In genomic region chr9:72041775-72042194, GRCh38 we compare ENCODE assay signal across 9 cellular contexts. TPM values are rescaled to one million over a fixed set of nuclear protein-coding genes. Genes with fewer than 3 reads are reported as not detected.
DNase-seq lines count a peak whose midpoint lies in the region; ATAC-seq, FAIRE-seq and TF ChIP-seq lines count a peak whose summit lies in the region.
"Had no signal": no experiment of that assay in that cellular context is flagged by ENCODE, and none has a peak within 500 bp of the region (broad histone marks: within the 10 kb centered on the region; RNA-seq: fewer than 3 reads in every experiment).

No MANE protein-coding gene starts in this region.

- no peak for FAIRE-seq in GM12878 (lab: Jason Lieb, UNC)
- no peak for FAIRE-seq in HepG2 (lab: Jason Lieb, UNC)

- peak overlapping the region; percentile 16; the same call in 1 of the 2 replicates for H3K27ac ChIP-seq in BLaER1
- H3K27ac ChIP-seq in GM12878 (ENCODE audit: control insufficient read depth, insufficient read depth), result no peak overlapping the region
- no peak overlapping the region for H3K27ac ChIP-seq in HepG2 (ENCODE audit: extremely low read length, insufficient read depth, low read length)
- H3K27ac ChIP-seq in OCI-LY7 (ENCODE audit: low read depth, low read length, poor library complexity, severe bottlenecking), result no peak overlapping the region

- TF ChIP-seq CTCF in GM12878 (IDR thresholded peaks at IDR 0.05 in 2 of 3, conservative IDR thresholded peaks at IDR 0.05 in 1 of 3; ENCODE audit: control insufficient read depth in 2 of 3, extremely low read depth in 1 of 3, insufficient read depth in 1 of 3, low read depth in 3 of 3, low read length in 3 of 3) (no peak), HepG2 (CRISPR knock-in tag; IDR thresholded peaks at IDR 0.05) (no peak), mucosa of descending colon (IDR thresholded peaks at IDR 0.05) (no peak), OCI-LY7 (conservative IDR thresholded peaks at IDR 0.05; ENCODE audit: low read length) (no peak)

- H3K9ac ChIP-seq in BLaER1 (no peak overlapping the region), GM12878 (ENCODE audit: control insufficient read depth, insufficient read depth, low read length) (no peak overlapping the region), HepG2 (ENCODE audit: insufficient read depth, low read depth, low read length) (no peak overlapping the region)

- H3K4me1 ChIP-seq in BLaER1 (peaks cover 44% of the 10 kb centered on the region), GM12878 (ENCODE audit: control insufficient read depth, insufficient read depth, low read length) (no peaks in the 10 kb centered on the region; the same call in 1 of the 2 replicates), HepG2 (ENCODE audit: insufficient read depth, low read length) (peaks cover 48% of the 10 kb centered on the region), mucosa of descending colon (ENCODE audit: low read depth) (no peaks in the 10 kb centered on the region), OCI-LY7 (ENCODE audit: insufficient read depth, low read length, poor library complexity, severe bottlenecking) (no peaks in the 10 kb centered on the region)

- intact Hi-C loops in GM12878 (cut with micrococcal nuclease; ENCODE audit: unreplicated experiment), result no loop called here
- intact Hi-C loops in HepG2 (cut with micrococcal nuclease; ENCODE audit: unreplicated experiment), result no loop called here
- intact Hi-C loops in mucosa of descending colon (cut with DNase I, micrococcal nuclease), result no loop called here
- intact Hi-C loops in OCI-LY7 (cut with micrococcal nuclease; ENCODE audit: unreplicated experiment), result no loop called here

- TF ChIP-seq POLR2A in GM12878 (IDR thresholded peaks at IDR 0.05; ENCODE audit: low read depth, low read length) (no peak), HepG2 (IDR thresholded peaks at IDR 0.05; ENCODE audit: insufficient read depth in 1 of 2, low read depth in 2 of 2, low read length in 2 of 2) (no peak)

- BruUV-seq in GM12878 (replicated peaks; lab: Mats Ljungman, UMichigan), result no TSS peak
- no TSS peak for BruUV-seq in HepG2 (replicated peaks; lab: Mats Ljungman, UMichigan)
- no TSS peak for BruUV-seq in OCI-LY7 (replicated peaks; lab: Mats Ljungman, UMichigan)

- H3K4me3 ChIP-seq in BLaER1, result no peak overlapping the region
- no peak overlapping the region for H3K4me3 ChIP-seq in GM12878
- H3K4me3 ChIP-seq in HepG2 (replicated peaks in 1 of 3; ENCODE audit: insufficient read depth in 1 of 3, low read depth in 2 of 3, low read length in 3 of 3), result no peak overlapping the region
- H3K4me3 ChIP-seq in mucosa of descending colon, result no peak overlapping the region
- H3K4me3 ChIP-seq in OCI-LY7 (ENCODE audit: low read depth, low read length, poor library complexity, severe bottlenecking), result no peak overlapping the region

- peak; percentile 60 for DNase-seq in HPDE6-E6E7 (ENCODE audit: extremely low spot score)
- DNase-seq in GM12878 (ENCODE audit: low read depth, low spot score), result peak; percentile 1
- DNase-seq in HepG2 (ENCODE audit: low spot score), result no peak
- DNase-seq in putamen (ENCODE audit: low spot score), result no peak
- DNase-seq in mucosa of descending colon, result no peak
- DNase-seq in OCI-LY7 (ENCODE audit: low spot score), result no peak
- DNase-seq in RKO (ENCODE audit: low spot score), result no peak
- DNase-seq: T-cell had no signal

- H3K36me3 ChIP-seq in BLaER1, result no peaks in the 10 kb centered on the region
- no peaks in the 10 kb centered on the region for H3K36me3 ChIP-seq in GM12878 (ENCODE audit: control insufficient read depth in 2 of 2, insufficient read depth in 2 of 2, low read length in 1 of 2)
- no peaks in the 10 kb centered on the region for H3K36me3 ChIP-seq in HepG2 (replicated peaks in 1 of 2; ENCODE audit: control insufficient read depth in 1 of 2, insufficient read depth in 2 of 2, low read length in 2 of 2)
- no peaks in the 10 kb centered on the region for H3K36me3 ChIP-seq in mucosa of descending colon (ENCODE audit: low read depth)
- H3K36me3 ChIP-seq in OCI-LY7 (ENCODE audit: insufficient read depth, low read length), result no peaks in the 10 kb centered on the region

- POLR2A ChIA-PET in GM12878 (lab: Charles Lee) (interaction anchor here (0.7 kb wide), 1 partner anchor 226 kb away, joined by 3 read pairs; no protein-coding TSS in a partner anchor), HepG2 (lab: Yijun Ruan, JAX) (no interaction called here), OCI-LY7 (lab: Charles Lee) (interaction anchor here (0.7 kb wide), 1 partner anchor 326 kb away, joined by 3 read pairs; no protein-coding TSS in a partner anchor)

- H3K9me3 ChIP-seq in BLaER1 (no peaks in the 10 kb centered on the region), GM12878 (replicated peaks; ENCODE audit: control insufficient read depth, insufficient read depth, low read length) (no peaks in the 10 kb centered on the region), HepG2 (ENCODE audit: low read length) (no peaks in the 10 kb centered on the region), mucosa of descending colon (no peaks in the 10 kb centered on the region), OCI-LY7 (ENCODE audit: low read length) (no peaks in the 10 kb centered on the region)

- in situ Hi-C loops in GM12878 (cut with MboI) (loop anchor here (5.0 to 10.0 kb wide), 2 partner anchors 551 to 783 kb away; no protein-coding TSS in a partner anchor), HepG2 (cut with HindIII; ENCODE audit: extremely low pct_ligation_motif_present, low pct_unique_long_range_greater_than_20kb) (loop anchor here (25.0 kb wide), 3 partner anchors 96 to 771 kb away; partner anchors contain the start of gene GDA)

- H3K9me2 ChIP-seq in OCI-LY7 (ENCODE audit: insufficient read depth, low read length), result no peaks in the 10 kb centered on the region

- CTCF ChIA-PET in GM12878 (lab: Yijun Ruan, JAX) (interaction anchor here (16.8 kb wide), 1 partner anchor 235 kb away, joined by 470 read pairs; no protein-coding TSS in a partner anchor), HepG2 (lab: Yijun Ruan, JAX; ENCODE audit: low intra/inter-chr PET ratio, low total read pairs) (no interaction called here), OCI-LY7 (lab: Charles Lee; ENCODE audit: unreplicated experiment) (no interaction called here)

- H4K20me1 ChIP-seq in BLaER1 (no peaks in the 10 kb centered on the region), GM12878 (ENCODE audit: control insufficient read depth, insufficient read depth) (no peaks in the 10 kb centered on the region), HepG2 (ENCODE audit: insufficient read depth, low read length) (no peaks in the 10 kb centered on the region), OCI-LY7 (ENCODE audit: insufficient read depth, low read length) (no peaks in the 10 kb centered on the region)

- RAD21 ChIA-PET in GM12878 (lab: Charles Lee; ENCODE audit: unreplicated experiment), result interaction anchor here (3.5 to 16.0 kb wide), 2 partner anchors 161 to 235 kb away, joined by 37 to 365 read pairs; no protein-coding TSS in a partner anchor

- H2AFZ ChIP-seq in GM12878 (ENCODE audit: control insufficient read depth, low read depth, low read length) (no peak overlapping the region), HepG2 (ENCODE audit: low read length) (no peak overlapping the region), OCI-LY7 (ENCODE audit: low read length) (no peak overlapping the region)

- H3K79me2 ChIP-seq in GM12878 (ENCODE audit: control insufficient read depth, insufficient read depth, low read length) (no peaks in the 10 kb centered on the region), HepG2 (ENCODE audit: insufficient read depth, low read length) (no peaks in the 10 kb centered on the region), OCI-LY7 (ENCODE audit: insufficient read depth, low read depth, low read length) (no peaks in the 10 kb centered on the region)

- H3K27me3 ChIP-seq in BLaER1 (no peaks in the 10 kb centered on the region), GM12878 (replicated peaks in 1 of 2; ENCODE audit: control insufficient read depth in 2 of 2, insufficient read depth in 2 of 2, low read length in 1 of 2) (no peaks in the 10 kb centered on the region), HepG2 (ENCODE audit: control insufficient read depth in 1 of 2, insufficient read depth in 2 of 2, low read length in 2 of 2) (peaks cover 0 to 9% of the 10 kb centered on the region in 2 experiments; a peak in 1 of 5 replicates)

- SMC1A ChIA-PET in GM12878 (lab: Charles Lee; ENCODE audit: uncharacterized antibody, unreplicated experiment), result interaction anchor here (0.6 to 6.8 kb wide), 4 partner anchors 91 to 237 kb away, joined by 3 to 367 read pairs (median 42); no protein-coding TSS in a partner anchor

- no peak for TF ChIP-seq EP300 in GM12878 (IDR thresholded peaks at IDR 0.05; ENCODE audit: borderline replicate concordance in 1 of 2, control insufficient read depth in 1 of 2, low read depth in 2 of 2, low read length in 2 of 2)
- no peak for TF ChIP-seq EP300 in HepG2 (IDR thresholded peaks at IDR 0.05; ENCODE audit: low read depth in 2 of 2, low read length in 2 of 2)
- TF ChIP-seq EP300 in HepG2 (CRISPR knock-in tag; IDR thresholded peaks at IDR 0.05; ENCODE audit: borderline replicate concordance), result no peak

- 9% methylated on average over 7 of the region's 7 CpGs for WGBS in GM12878 (ENCODE audit: insufficient coverage, insufficient replicate concordance, low lambda C conversion rate, missing lambda C conversion rate)
- WGBS in HepG2 (ENCODE audit: low lambda C conversion rate), result 5% methylated on average over 7 of the region's 7 CpGs

- H3K4me2 ChIP-seq in BLaER1 (peak overlapping the region; percentile 62), GM12878 (ENCODE audit: control insufficient read depth, insufficient read depth) (no peak overlapping the region), HepG2 (ENCODE audit: low read depth, low read length) (peak overlapping the region; percentile 14; the same call in 1 of the 2 replicates), OCI-LY7 (ENCODE audit: low read length) (no peak overlapping the region)

- no peak for TF ChIP-seq RAD21 in GM12878 (IDR thresholded peaks at IDR 0.05; ENCODE audit: insufficient read depth, low read depth, low read length)
- no peak for TF ChIP-seq RAD21 in HepG2 (CRISPR knock-in tag; IDR thresholded peaks at IDR 0.05)

- ATAC-seq in GM12878 (no peak), HepG2 (no peak), mucosa of descending colon (no peak)
- ATAC-seq: T-cell had no signal

RNA-seq across cellular contexts. Expression of gene C9orf57, which starts 18.6 kb away (rescaled TPM):
- not detected in 2 replicates for total RNA-seq in GM12878 (2013; cell fraction: nucleolus; rRNA removed)
- total RNA-seq in GM12878 (2014; rRNA removed) (not detected in 2 replicates), GM12878 (2014; rRNA removed; fragmentation: Illumina TruSeq; extraction: Trizol) (not detected in 2 replicates), GM12878 (2021) (not detected in 2 replicates), HepG2 (2016; rRNA removed; fragmentation: Illumina TruSeq; extraction: Trizol) (not detected in 2 replicates), mucosa of descending colon (not detected), OCI-LY7 (2022) (not detected in 2 replicates)
- not detected for polyA plus RNA-seq in GM12878 (2011; ENCODE audit: low read depth)
- polyA plus RNA-seq in GM12878 (2011; rRNA removed) (0.27 and 0.75 TPM in 2 replicates), GM12878 (2014; fragmentation: Illumina TruSeq; extraction: Trizol) (not detected in 2 replicates), GM12878 (2014; fragmentation: Nextera tagmentation; extraction: Ambion mirVana) (not detected), GM12878 (2014; rRNA removed) (0.06 TPM in 1 of 2 replicates, not detected in the other), GM12878 (2016; fragmentation: Nextera tagmentation; extraction: Ambion mirVana) (not detected), HepG2 (2011; rRNA removed) (0.09 and 0.27 TPM in 2 replicates)
- polyA plus RNA-seq in GM12878 (2011; cell fraction: cytosol; rRNA removed), result 0.10 and 0.24 TPM in 2 replicates
- polyA plus RNA-seq in GM12878 (2011; cell fraction: nucleus; rRNA removed), result 0.10 TPM in 1 of 2 replicates, not detected in the other
- not detected in 2 replicates for polyA plus RNA-seq in GM12878 (2012)
- polyA minus RNA-seq in GM12878 (2011; rRNA and poly(A)+ RNA removed), result 0.31 TPM in 1 of 2 replicates, not detected in the other
- polyA minus RNA-seq in GM12878 (2011; cell fraction: cytosol; rRNA and poly(A)+ RNA removed), result not detected in 2 replicates
- not detected in 2 replicates for polyA minus RNA-seq in GM12878 (2011; cell fraction: nucleus; rRNA and poly(A)+ RNA removed)
- not detected in 2 replicates for total RNA-seq in HepG2 (2016; cell fraction: cytosol; rRNA removed; fragmentation: Illumina TruSeq; extraction: Trizol; ENCODE audit: low read depth)
- total RNA-seq in HepG2 (2016; cell fraction: insoluble cytoplasmic fraction; rRNA removed; fragmentation: Illumina TruSeq; extraction: Trizol), result not detected in 2 replicates
- not detected in 2 replicates for total RNA-seq in HepG2 (2016; cell fraction: membrane; rRNA removed; fragmentation: Illumina TruSeq; extraction: Trizol)
- total RNA-seq in HepG2 (2016; cell fraction: nucleus; rRNA removed; fragmentation: Illumina TruSeq; extraction: Trizol), result not detected in 2 replicates
- 0.04 and 0.05 TPM in 2 replicates for polyA plus RNA-seq in HepG2 (2011; cell fraction: cytosol; rRNA removed)
- not detected in 2 replicates for polyA plus RNA-seq in HepG2 (2011; cell fraction: nucleus; rRNA removed)
- 0.17 TPM in 1 of 2 replicates, not detected in the other for polyA plus RNA-seq in HepG2 (2012)
- polyA plus RNA-seq in HepG2 (2016; cell fraction: cytosol; fragmentation: Illumina TruSeq; extraction: Trizol; ENCODE audit: low read depth), result not detected in 2 replicates
- not detected in 2 replicates for polyA plus RNA-seq in HepG2 (2016; cell fraction: insoluble cytoplasmic fraction; fragmentation: Illumina TruSeq; extraction: Trizol; ENCODE audit: low read depth)
- polyA plus RNA-seq in HepG2 (2016; cell fraction: membrane; fragmentation: Illumina TruSeq; extraction: Trizol; ENCODE audit: low read depth), result not detected in 2 replicates
- polyA plus RNA-seq in HepG2 (2016; cell fraction: nucleus; fragmentation: Illumina TruSeq; extraction: Trizol; ENCODE audit: insufficient read depth, low read depth), result not detected in 2 replicates
- polyA minus RNA-seq in HepG2 (2011; rRNA and poly(A)+ RNA removed; ENCODE audit: low replicate concordance), result not detected in 2 replicates
- polyA minus RNA-seq in HepG2 (2011; cell fraction: cytosol; rRNA and poly(A)+ RNA removed), result not detected in 2 replicates
- polyA minus RNA-seq in HepG2 (2011; cell fraction: nucleus; rRNA and poly(A)+ RNA removed), result not detected in 2 replicates
- not detected in 2 replicates for total RNA-seq in OCI-LY7 (2014; rRNA removed; shearing (Covaris generic))
- total RNA-seq: T-cell had no signal

Comparison
In these comparisons a context has a peak if more than half of its experiments do, and no peak if none do; other contexts are left out.
1. H3K4me2 ChIP-seq: peak in BLaER1 (single experiment) and HepG2 (single experiment); none in GM12878 (single experiment) and OCI-LY7 (single experiment).
2. DNase-seq: peak in HPDE6-E6E7 (single experiment) and GM12878 (single experiment); none in HepG2 (single experiment), putamen (single experiment), mucosa of descending colon (0 of 3), OCI-LY7 (single experiment) and RKO (single experiment).